Comparison of ENCODE assay signal across 18 cellular contexts in the genomic region with DNA sequence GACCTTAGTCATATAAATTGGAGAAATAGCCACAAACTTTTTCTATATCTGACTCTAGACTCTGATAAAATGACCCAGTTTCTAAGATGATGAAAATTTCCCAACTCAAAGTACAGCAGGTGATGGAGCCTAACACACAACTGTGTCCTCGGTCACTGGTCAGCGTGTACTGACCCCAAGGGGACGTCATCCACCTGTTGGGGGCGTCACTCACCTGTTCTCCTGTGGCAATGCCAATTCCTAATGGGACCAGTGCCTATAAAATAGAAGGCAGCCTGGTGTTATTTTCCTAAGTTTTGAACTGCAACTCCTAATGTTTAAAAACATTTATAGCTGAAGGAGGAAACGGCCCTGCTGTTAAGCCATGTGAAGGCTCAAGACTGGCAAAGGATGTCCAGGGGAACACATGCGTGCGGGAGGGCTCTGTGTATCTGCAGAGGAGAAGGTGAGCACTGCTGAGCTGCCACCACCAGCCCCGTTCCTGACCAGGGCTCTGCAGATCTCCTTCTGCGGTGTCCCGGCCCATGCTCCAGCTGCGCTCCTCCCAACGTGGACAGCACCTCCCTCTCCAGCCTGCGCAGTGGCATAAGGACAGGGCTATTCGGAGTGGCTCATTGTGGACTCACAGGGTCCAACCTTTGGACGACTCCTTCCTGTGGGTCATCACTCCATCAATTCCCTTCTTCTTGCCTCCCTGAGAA. TPM values are rescaled to one million over a fixed set of nuclear protein-coding genes. Genes with fewer than 3 reads are reported as not detected.
DNase-seq lines count a peak whose midpoint lies in the region; TF ChIP-seq lines count a peak whose summit lies in the region.
"Had no signal": no experiment of that assay in that cellular context is flagged by ENCODE, and none has a peak within 500 bp of the region (broad histone marks: within the 10 kb centered on the region; RNA-seq: fewer than 3 reads in every experiment).

No MANE protein-coding gene starts in this region.

- no peak overlapping the region for H2AK5ac ChIP-seq in neuronal stem cell (ENCODE audit: low read depth, low read length)

- H4K8ac ChIP-seq in neuronal stem cell (ENCODE audit: low read depth, low read length), result no peak overlapping the region

- H2AFZ ChIP-seq in neuronal stem cell (ENCODE audit: low read length), result no peak overlapping the region

- no peak for DNase-seq in T-helper 2 cell treated with Interferon-gamma antibody and Interleukin-4, amounts not matched to agents 5 μg/mL and 100 μg/mL, for 36 hours (ENCODE audit: low spot score)
- no peak for DNase-seq in T-helper 2 cell
- no peak for DNase-seq in LNCaP clone FGC (ENCODE audit: low read depth)
- no peak for DNase-seq in neuronal stem cell (ENCODE audit: low spot score)
- DNase-seq in AML-193 (lab: John Stamatoyannopoulos, UW), result no peak
- no peak for DNase-seq in NCI-H1436 (lab: John Stamatoyannopoulos, UW)
- DNase-seq in CD14-positive monocyte (ENCODE audit: low spot score), result no peak
- DNase-seq: 8988T, Caco-2, DMS53, NCI-H1048, NCI-H1694, NCI-H2107, NCI-H446 treated with DMSO at 0.1 percent for 48 hours, NCI-H774, SHP77 treated with DMSO at 0.1 percent for 48 hours had no signal

- H4K91ac ChIP-seq in neuronal stem cell (ENCODE audit: low read depth, low read length, poor library complexity), result no peak overlapping the region

- H3K36me3 ChIP-seq in neuronal stem cell (replicated peaks in 1 of 2; ENCODE audit: control insufficient read depth in 2 of 2, insufficient read depth in 2 of 2, low read length in 2 of 2), result peaks cover 8 to 39% of the 10 kb centered on the region in 2 donors

- H3K27me3 ChIP-seq in neuronal stem cell (ENCODE audit: control insufficient read depth in 3 of 3, insufficient read depth in 3 of 3, low read depth in 1 of 3, low read length in 3 of 3), result no peaks in the 10 kb centered on the region

- intact Hi-C loops in CD14-positive monocyte (cut with micrococcal nuclease), result no loop called here

- no peaks in the 10 kb centered on the region for H3K9me3 ChIP-seq in neuronal stem cell (replicated peaks in 1 of 2; ENCODE audit: control insufficient read depth in 2 of 2, insufficient read depth in 1 of 2, low read depth in 1 of 2, low read length in 2 of 2)
- H3K9me3 ChIP-seq: Caco-2 had no signal

- H3K4ac ChIP-seq in neuronal stem cell (ENCODE audit: low read length), result no peak overlapping the region

- no peak overlapping the region for H3K27ac ChIP-seq in neuronal stem cell (replicated peaks; ENCODE audit: low read length)

- H2BK5ac ChIP-seq in neuronal stem cell (ENCODE audit: low read length), result no peak overlapping the region

- no peaks in the 10 kb centered on the region for H3K79me1 ChIP-seq in neuronal stem cell (ENCODE audit: low read depth, low read length)

- no CpG with 5 or more reads among the region's 15 CpGs for WGBS in neuronal stem cell (ENCODE audit: extremely low coverage in 2 of 2, insufficient read length in 2 of 2, insufficient replicate concordance in 1 of 2), 2 donors

- peak overlapping the region; percentile 78 for H3K23ac ChIP-seq in neuronal stem cell (ENCODE audit: low read depth, low read length, poor library complexity)

- H3K4me1 ChIP-seq in neuronal stem cell (ENCODE audit: control insufficient read depth in 2 of 2, insufficient read depth in 1 of 2, low read depth in 1 of 2, low read length in 2 of 2), result peaks cover 0 to 2% of the 10 kb centered on the region in 2 donors

- H3K27ac Mint-ChIP-seq in T-helper 2 cell treated with Interferon-gamma antibody and Interleukin-4, amounts not matched to agents 5 μg/mL and 100 μg/mL, for 36 hours, result peak overlapping the region; percentile 65
- H3K27ac Mint-ChIP-seq in brain (peak overlapping the region in 3 of 5 experiments; percentile 63 to 85 (median 85)), CD14-positive monocyte (peak overlapping the region in 2 of 7 donors; percentile 3)
- H3K27ac Mint-ChIP-seq: IgD-negative memory B cell had no signal

- H3K4me2 ChIP-seq in neuronal stem cell (ENCODE audit: insufficient read depth, low read length, poor library complexity, severe bottlenecking), result no peak overlapping the region

- H3K4me3 Mint-ChIP-seq in T-helper 2 cell treated with Interferon-gamma antibody and Interleukin-4, amounts not matched to agents 5 μg/mL and 100 μg/mL, for 36 hours, result no peak overlapping the region
- H3K4me3 Mint-ChIP-seq in brain, result peak overlapping the region in 1 of 5 experiments; percentile 64
- no peak overlapping the region for H3K4me3 Mint-ChIP-seq in CD14-positive monocyte
- H3K4me3 Mint-ChIP-seq: IgD-negative memory B cell had no signal

- peaks cover 63% of the 10 kb centered on the region for H3K36me3 Mint-ChIP-seq in T-helper 2 cell treated with Interferon-gamma antibody and Interleukin-4, amounts not matched to agents 5 μg/mL and 100 μg/mL, for 36 hours (ENCODE audit: low read depth)
- H3K36me3 Mint-ChIP-seq in brain (peaks cover 4% of the 10 kb centered on the region), CD14-positive monocyte (peaks cover 41 to 47% of the 10 kb centered on the region in 2 donors)

- no peak overlapping the region for H2BK15ac ChIP-seq in neuronal stem cell (ENCODE audit: low read length)

- no peaks in the 10 kb centered on the region for H3K9me3 Mint-ChIP-seq in T-helper 2 cell treated with Interferon-gamma antibody and Interleukin-4, amounts not matched to agents 5 μg/mL and 100 μg/mL, for 36 hours
- H3K9me3 Mint-ChIP-seq in brain, result peaks cover 0 to 2% (median 0%) of the 10 kb centered on the region in 5 experiments
- no peaks in the 10 kb centered on the region for H3K9me3 Mint-ChIP-seq in CD14-positive monocyte
- H3K9me3 Mint-ChIP-seq: IgD-negative memory B cell had no signal

- TF ChIP-seq CTCF in LNCaP clone FGC (IDR thresholded peaks at IDR 0.05; ENCODE audit: control insufficient read depth, extremely low read depth, insufficient read depth) (peak; percentile 9; the same call in 1 of the 2 replicates), brain (conservative IDR thresholded peaks at IDR 0.05) (no peak), CD14-positive monocyte (IDR thresholded peaks at IDR 0.05) (no peak)

- H2BK120ac ChIP-seq in neuronal stem cell (ENCODE audit: low read depth, low read length), result no peak overlapping the region

- H3K4me3 ChIP-seq in LNCaP clone FGC (ENCODE audit: low read depth, low read length) (no peak overlapping the region), neuronal stem cell (ENCODE audit: low read length in 2 of 2) (no peak overlapping the region)

- no peak overlapping the region for H2BK12ac ChIP-seq in neuronal stem cell (ENCODE audit: low read length)

- H3K4me1 Mint-ChIP-seq in T-helper 2 cell treated with Interferon-gamma antibody and Interleukin-4, amounts not matched to agents 5 μg/mL and 100 μg/mL, for 36 hours (ENCODE audit: low read depth), result peaks cover 31% of the 10 kb centered on the region
- H3K4me1 Mint-ChIP-seq in brain (peaks cover 15% of the 10 kb centered on the region), CD14-positive monocyte (no peaks in the 10 kb centered on the region)
- H3K4me1 Mint-ChIP-seq: IgD-negative memory B cell had no signal

- H3K14ac ChIP-seq in neuronal stem cell (ENCODE audit: low read length), result no peak overlapping the region

- no peaks in the 10 kb centered on the region for H3K27me3 Mint-ChIP-seq in T-helper 2 cell treated with Interferon-gamma antibody and Interleukin-4, amounts not matched to agents 5 μg/mL and 100 μg/mL, for 36 hours (ENCODE audit: low read depth)
- H3K27me3 Mint-ChIP-seq in brain (no peaks in the 10 kb centered on the region), CD14-positive monocyte (ENCODE audit: low read depth in 3 of 3) (no peaks in the 10 kb centered on the region)
- H3K27me3 Mint-ChIP-seq: IgD-negative memory B cell had no signal

- H3K18ac ChIP-seq in neuronal stem cell (ENCODE audit: low read length), result peak overlapping the region; percentile 44

- peak overlapping the region; percentile 31 for H3K9ac ChIP-seq in neuronal stem cell (ENCODE audit: low read depth, low read length, poor library complexity)

RNA-seq across cellular contexts. Expression of a gene that starts 21.2 kb away (rescaled TPM):
- polyA plus RNA-seq in brain (ENCODE audit: insufficient read depth, low read depth, low replicate concordance) (94.9 TPM), CD14-positive monocyte (not detected)
- 117 TPM for polyA plus RNA-seq in neuronal stem cell (2013, experiment 1 of 2)
- polyA plus RNA-seq in neuronal stem cell (2013, experiment 2 of 2), result 116 TPM

RNA-seq across cellular contexts. Expression of a gene that starts 33.8 kb away (rescaled TPM):
- 5.2 TPM for polyA plus RNA-seq in brain (ENCODE audit: insufficient read depth, low read depth, low replicate concordance)
- polyA plus RNA-seq in neuronal stem cell (2013, experiment 1 of 2), result 10.9 TPM
- polyA plus RNA-seq in neuronal stem cell (2013, experiment 2 of 2), result 11.0 TPM
- polyA plus RNA-seq in CD14-positive monocyte, result 1 to 10 TPM; 2.2 to 2.3 TPM

Comparison
In these comparisons a context has a peak if more than half of its experiments do, and no peak if none do; other contexts are left out.
1. RNA of a gene that starts 21.2 kb away (polyA plus RNA-seq): 94.9 TPM in brain (single experiment); not detected in CD14-positive monocyte; every median in the first group is over 10 times any median in the second.